Comparison of ENCODE assay signal across 8 cellular contexts in the genomic region with DNA sequence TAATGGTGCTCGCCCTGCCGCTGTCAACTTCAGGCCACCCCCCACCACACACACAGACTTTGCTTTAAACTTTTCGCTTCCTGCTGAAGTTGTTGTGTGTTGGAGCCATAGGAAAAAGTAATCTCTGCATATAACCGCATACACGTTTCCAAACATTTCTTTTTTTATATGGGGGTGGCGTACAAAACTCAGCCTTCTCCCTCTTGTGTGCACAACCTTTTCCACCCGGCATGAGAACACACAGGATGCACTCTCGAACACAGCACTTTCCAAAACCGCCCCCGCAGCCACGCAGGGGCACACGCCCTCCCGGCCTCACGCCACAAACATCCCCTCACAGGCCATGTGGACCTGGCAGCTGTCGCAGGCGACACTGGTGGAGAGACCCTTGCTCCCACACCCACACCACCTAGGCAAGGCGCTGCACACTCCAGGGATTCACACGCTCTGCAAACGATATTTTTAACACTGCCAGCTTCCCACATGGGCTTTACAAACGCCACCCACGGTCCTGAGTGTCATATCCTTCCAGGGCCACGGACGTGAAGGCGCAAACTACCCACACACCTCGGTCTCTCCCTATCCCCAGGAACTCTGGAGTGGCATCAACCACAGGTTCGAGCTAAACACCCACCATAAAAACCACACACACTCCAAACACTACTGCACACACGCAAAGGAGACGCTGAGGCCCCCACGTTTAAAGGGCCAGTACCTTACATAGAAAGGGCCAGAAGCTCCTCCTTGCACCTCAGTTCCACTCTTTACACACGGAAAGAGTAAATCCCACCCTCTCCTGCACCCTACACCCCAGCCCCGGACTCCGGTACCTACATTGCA. TPM values are rescaled to one million over a fixed set of nuclear protein-coding genes. Genes with fewer than 3 reads are reported as not detected.
DNase-seq lines count a peak whose midpoint lies in the region; ATAC-seq and FAIRE-seq lines count a peak whose summit lies in the region.

No MANE protein-coding gene starts in this region.

- H3K4me1 Mint-ChIP-seq in activated naive CD4-positive, alpha-beta T cell treated with anti-CD3 and anti-CD28 coated beads, Interleukin-2, amount 50 U/mL, for 24 hours: peaks cover 80% of the 10 kb centered on the region

- no peaks in the 10 kb centered on the region for H3K36me3 Mint-ChIP-seq in activated naive CD4-positive, alpha-beta T cell treated with anti-CD3 and anti-CD28 coated beads, Interleukin-2, amount 50 U/mL, for 24 hours

- H3K9me3 Mint-ChIP-seq in activated naive CD4-positive, alpha-beta T cell treated with anti-CD3 and anti-CD28 coated beads, Interleukin-2, amount 50 U/mL, for 24 hours: no peaks in the 10 kb centered on the region

- no peaks in the 10 kb centered on the region for H3K27me3 Mint-ChIP-seq in activated naive CD4-positive, alpha-beta T cell treated with anti-CD3 and anti-CD28 coated beads, Interleukin-2, amount 50 U/mL, for 24 hours

- peak overlapping the region; percentile 96 for H3K27ac Mint-ChIP-seq in activated naive CD4-positive, alpha-beta T cell treated with anti-CD3 and anti-CD28 coated beads, Interleukin-2, amount 50 U/mL, for 24 hours

- H3K27ac ChIP-seq in right cardiac atrium (ENCODE audit: low read length) (peak overlapping the region; percentile 56), small intestine (ENCODE audit: low read depth in 1 of 2, low read length in 1 of 2) (peak overlapping the region in 1 of 2 donors; percentile 67)

- peak overlapping the region; percentile 95 for H3K4me3 Mint-ChIP-seq in activated naive CD4-positive, alpha-beta T cell treated with anti-CD3 and anti-CD28 coated beads, Interleukin-2, amount 50 U/mL, for 24 hours

- peaks cover 26% of the 10 kb centered on the region for H3K27me3 ChIP-seq in NT2/D1 (ENCODE audit: insufficient read depth, insufficient read length)
- H3K27me3 ChIP-seq in right cardiac atrium (ENCODE audit: control insufficient read depth, insufficient read depth): no peaks in the 10 kb centered on the region
- H3K27me3 ChIP-seq in small intestine (ENCODE audit: control insufficient read depth in 2 of 2, insufficient read depth in 2 of 2, low read length in 2 of 2): no peaks in the 10 kb centered on the region

- no peak for FAIRE-seq in small intestine (lab: Jason Lieb, UNC)

- peak overlapping the region; percentile 50 for H3K4me3 ChIP-seq in NT2/D1 (ENCODE audit: insufficient read length, low read depth)
- H3K4me3 ChIP-seq in right cardiac atrium (ENCODE audit: low read length): peak overlapping the region; percentile 93
- peak overlapping the region; percentile 42 to 65 for H3K4me3 ChIP-seq in small intestine (ENCODE audit: low read depth in 1 of 2, low read length in 2 of 2)

- H3K4me1 ChIP-seq in NT2/D1 (ENCODE audit: insufficient read depth, insufficient read length): peaks cover 50% of the 10 kb centered on the region
- peaks cover 16% of the 10 kb centered on the region for H3K4me1 ChIP-seq in right cardiac atrium (ENCODE audit: control insufficient read depth, insufficient read depth, low read length)
- H3K4me1 ChIP-seq in small intestine (ENCODE audit: control insufficient read depth in 2 of 2, insufficient read depth in 1 of 2, low read depth in 1 of 2, low read length in 1 of 2): peaks cover 0 to 9% of the 10 kb centered on the region in 2 donors

- intact Hi-C loops in right cardiac atrium (cut with DNase I): loop anchor here in 1 of 4 donors (5.0 kb wide), 1 partner anchor 33 kb away; a partner anchor contains a TSS

- peak overlapping the region; percentile 82 for H3K9ac ChIP-seq in NT2/D1 (ENCODE audit: insufficient read length, low read depth)

- peak; percentile 20 for ATAC-seq in GM19351 (IDR thresholded peaks at IDR 0.05; ENCODE audit: unreplicated experiment)
- peak in 1 of 2 donors; percentile 4 for ATAC-seq in right cardiac atrium

- DNase-seq in NT2/D1 (ENCODE audit: low read depth, low spot score): no peak
- peak; percentile 58 to 87 (median 83) for DNase-seq in right cardiac atrium
- DNase-seq in small intestine: no peak
- DNase-seq in D341Med (ENCODE audit: low spot score): no peak
- no peak for DNase-seq in middle frontal gyrus (ENCODE audit: extremely low spot score, low spot score)
- no peak for DNase-seq in HPDE6-E6E7 (ENCODE audit: extremely low spot score)

- H3K9me3 ChIP-seq in NT2/D1 (ENCODE audit: insufficient read depth, low read length): no peaks in the 10 kb centered on the region
- no peaks in the 10 kb centered on the region for H3K9me3 ChIP-seq in right cardiac atrium (ENCODE audit: control insufficient read depth, low read length)
- H3K9me3 ChIP-seq in small intestine (ENCODE audit: control insufficient read depth, low read depth): no peaks in the 10 kb centered on the region

- 11% methylated on average over 32 of the region's 32 CpGs for WGBS in right cardiac atrium
- 8 to 11% (median 9%) methylated on average over 32 of the region's 32 CpGs for WGBS in small intestine, 3 donors

- peaks cover 6% of the 10 kb centered on the region for H3K36me3 ChIP-seq in NT2/D1 (ENCODE audit: insufficient read depth, insufficient read length, low read length)
- no peaks in the 10 kb centered on the region for H3K36me3 ChIP-seq in small intestine (ENCODE audit: control insufficient read depth in 2 of 2, insufficient read depth in 2 of 2, low read length in 2 of 2)

RNA-seq across cellular contexts. Expression of gene ITGB7, which starts 12.3 kb away (rescaled TPM):
- total RNA-seq in right cardiac atrium: 1 to 10 TPM in 2 of 4 donors, under 1 TPM in 2; 0.88 to 2.8 (median 1.3) TPM
- 0.45 TPM for polyA plus RNA-seq in right cardiac atrium
- 1 to 10 TPM; 1.8 to 7.3 (median 2.7) TPM for polyA plus RNA-seq in small intestine

RNA-seq across cellular contexts. Expression of gene RARG, which starts 12.7 kb away (rescaled TPM):
- 10 to 100 TPM; 11.7 to 26.2 (median 23.4) TPM for total RNA-seq in right cardiac atrium
- polyA plus RNA-seq in right cardiac atrium (10.5 TPM), small intestine (1 to 10 TPM in 1 of 3 donors, under 1 TPM in 1, not detected in 1; 0.54 to 7.1 TPM)

RNA-seq across cellular contexts. Expression of gene CSAD, which starts 38.6 kb away (rescaled TPM):
- 10 to 100 TPM; 10.3 to 13.0 (median 12.3) TPM for total RNA-seq in right cardiac atrium
- polyA plus RNA-seq in right cardiac atrium (16.2 TPM), small intestine (10 to 100 TPM; 12.9 to 56.4 (median 20.5) TPM)

RNA-seq across cellular contexts. Expression of gene ZNF740, which starts 38.8 kb away (rescaled TPM):
- total RNA-seq in right cardiac atrium: 10 to 100 TPM; 13.8 to 29.9 (median 22.4) TPM
- polyA plus RNA-seq in right cardiac atrium (5.3 TPM), small intestine (1 to 10 TPM; 2.9 to 9.3 (median 4.9) TPM)

RNA-seq across cellular contexts. Expression of gene ESPL1, which starts 48.8 kb away (rescaled TPM):
- 1 to 10 TPM in 1 of 4 donors, under 1 TPM in 3; 0.23 to 1.2 (median 0.40) TPM for total RNA-seq in right cardiac atrium
- 0.11 TPM for polyA plus RNA-seq in right cardiac atrium
- polyA plus RNA-seq in small intestine: 10 to 100 TPM in 2 of 3 donors, 1 to 10 TPM in 1; 8.0 to 36.7 (median 14.3) TPM

Comparison
In these comparisons a context has a peak if more than half of its experiments do, and no peak if none do; other contexts are left out.
1. DNase-seq: peak in right cardiac atrium (3 of 3); none in NT2/D1 (single experiment), small intestine (single experiment), D341Med (single experiment), middle frontal gyrus (single experiment) and HPDE6-E6E7 (single experiment).
2. Peak in every context shown above with its lines, with median percentiles within 50 percentile points of each other: H3K4me3 ChIP-seq.